ENCODE assay signal across 26 cellular contexts in genomic region chr10:129786216-129786615, GRCh38.
"Had no signal": no experiment of that assay in that cellular context is flagged by ENCODE, and none has a peak within 500 bp of the region (broad histone marks: within the 10 kb centered on the region; RNA-seq: fewer than 3 reads in every experiment).

No MANE protein-coding gene starts in this region.

- H3K27me3 ChIP-seq: adrenal gland, breast epithelium, MG63 had no signal

- H3K4me1 ChIP-seq: adrenal gland, breast epithelium had no signal

- H3K27ac Mint-ChIP-seq: activated B cell treated with CpG ODN at 0.5 μM for 24 hours; activated CD4-positive, alpha-beta T cell treated with anti-CD3 and anti-CD28 coated beads, Interleukin-2, amount 10 ng/mL, durations not matched to agents 24 days and 14 days; activated CD8-positive, alpha-beta memory T cell treated with anti-CD3 and anti-CD28 coated beads, Interleukin-2, amount 10 ng/mL, durations not matched to agents 7 days and 5 days; activated naive CD4-positive, alpha-beta T cell treated with anti-CD3 and anti-CD28 coated beads for 36 hours; activated naive CD8-positive, alpha-beta T cell treated with anti-CD3 and anti-CD28 coated beads, Interleukin-2, amount 10 ng/mL, durations not matched to agents 7 days and 5 days; activated T-helper 17 cell treated with anti-CD3 and anti-CD28 coated beads, Interleukin-2, amount 50 U/mL, for 72 hours; T-helper 17 cell had no signal

- H3K27ac ChIP-seq: adrenal gland, KMS-11 had no signal

- ATAC-seq: activated CD8-positive, alpha-beta memory T cell treated with anti-CD3 and anti-CD28 coated beads, Interleukin-2, amount 10 ng/mL, durations not matched to agents 7 days and 5 days; activated T-helper 17 cell treated with anti-CD3 and anti-CD28 coated beads, Interleukin-2, amount 50 U/mL, for 72 hours; T-helper 17 cell had no signal

- H3K9me3 ChIP-seq: adrenal gland, breast epithelium, MG63 had no signal

- H3K4me2 ChIP-seq: KMS-11 had no signal

- H3K36me3 ChIP-seq: adrenal gland, breast epithelium, MG63 had no signal

- DNase-seq: activated B cell treated with CpG ODN at 0.5 μM for 24 hours; activated CD4-positive, alpha-beta T cell treated with anti-CD3 and anti-CD28 coated beads for 1 hour; activated CD4-positive, alpha-beta T cell treated with anti-CD3 and anti-CD28 coated beads, Interleukin-2, amount 10 ng/mL, durations not matched to agents 24 days and 14 days; activated CD4-positive, alpha-beta T cell treated with anti-CD3 and anti-CD28 coated beads, Interleukin-2, amount 50 U/mL, for 48 hours; activated CD8-positive, alpha-beta memory T cell treated with anti-CD3 and anti-CD28 coated beads, Interleukin-2, amount 10 ng/mL, durations not matched to agents 7 days and 5 days; activated gamma-delta T cell; activated naive CD4-positive, alpha-beta T cell treated with anti-CD3 and anti-CD28 coated beads for 36 hours; activated naive CD8-positive, alpha-beta T cell treated with anti-CD3 and anti-CD28 coated beads, Interleukin-2, amount 10 ng/mL, durations not matched to agents 7 days and 5 days; activated T-cell treated with anti-CD3 and anti-CD28 coated beads for 4 hours; activated T-cell treated with anti-CD3 and anti-CD28 coated beads, Interleukin-2, amount 50 U/mL, for 48 hours; adrenal gland; MG63; MV-4-11; NCI-H1092 treated with DMSO at 0.1 percent for 48 hours; NCI-H1417 treated with DMSO at 0.1 percent for 48 hours; NCI-H1694; NCI-H2081; NCI-H446; NCI-H774; SIG-M5; T-helper 17 cell; T-helper 9 cell had no signal

- H3K4me1 Mint-ChIP-seq: activated B cell treated with CpG ODN at 0.5 μM for 24 hours; activated CD4-positive, alpha-beta T cell treated with anti-CD3 and anti-CD28 coated beads, Interleukin-2, amount 10 ng/mL, durations not matched to agents 24 days and 14 days; activated CD8-positive, alpha-beta memory T cell treated with anti-CD3 and anti-CD28 coated beads, Interleukin-2, amount 10 ng/mL, durations not matched to agents 7 days and 5 days; activated naive CD8-positive, alpha-beta T cell treated with anti-CD3 and anti-CD28 coated beads, Interleukin-2, amount 10 ng/mL, durations not matched to agents 7 days and 5 days; activated T-helper 17 cell treated with anti-CD3 and anti-CD28 coated beads, Interleukin-2, amount 50 U/mL, for 72 hours; central memory CD8-positive, alpha-beta T cell; T-helper 17 cell had no signal

- H3K4me3 ChIP-seq: adrenal gland, MG63 had no signal

- H3K9ac ChIP-seq: KMS-11 had no signal

- H3K27me3 Mint-ChIP-seq: activated B cell treated with CpG ODN at 0.5 μM for 24 hours; activated CD4-positive, alpha-beta T cell treated with anti-CD3 and anti-CD28 coated beads, Interleukin-2, amount 10 ng/mL, durations not matched to agents 24 days and 14 days; activated CD8-positive, alpha-beta memory T cell treated with anti-CD3 and anti-CD28 coated beads, Interleukin-2, amount 10 ng/mL, durations not matched to agents 7 days and 5 days; activated naive CD8-positive, alpha-beta T cell treated with anti-CD3 and anti-CD28 coated beads, Interleukin-2, amount 10 ng/mL, durations not matched to agents 7 days and 5 days; activated T-helper 17 cell treated with anti-CD3 and anti-CD28 coated beads, Interleukin-2, amount 50 U/mL, for 72 hours; central memory CD8-positive, alpha-beta T cell; T-helper 17 cell had no signal

- H3K4me3 Mint-ChIP-seq: activated B cell treated with CpG ODN at 0.5 μM for 24 hours; activated CD4-positive, alpha-beta T cell treated with anti-CD3 and anti-CD28 coated beads, Interleukin-2, amount 10 ng/mL, durations not matched to agents 24 days and 14 days; activated CD8-positive, alpha-beta memory T cell treated with anti-CD3 and anti-CD28 coated beads, Interleukin-2, amount 10 ng/mL, durations not matched to agents 7 days and 5 days; activated naive CD4-positive, alpha-beta T cell treated with anti-CD3 and anti-CD28 coated beads for 36 hours; activated naive CD8-positive, alpha-beta T cell treated with anti-CD3 and anti-CD28 coated beads, Interleukin-2, amount 10 ng/mL, durations not matched to agents 7 days and 5 days; activated T-helper 17 cell treated with anti-CD3 and anti-CD28 coated beads, Interleukin-2, amount 50 U/mL, for 72 hours; central memory CD8-positive, alpha-beta T cell; T-helper 17 cell had no signal

- H3K36me3 Mint-ChIP-seq: activated CD8-positive, alpha-beta memory T cell treated with anti-CD3 and anti-CD28 coated beads, Interleukin-2, amount 10 ng/mL, durations not matched to agents 7 days and 5 days; activated naive CD8-positive, alpha-beta T cell treated with anti-CD3 and anti-CD28 coated beads, Interleukin-2, amount 10 ng/mL, durations not matched to agents 7 days and 5 days had no signal
